ENCODE assay signal across 24 cellular contexts in genomic region chr14:94103554-94104165, GRCh38. TPM values are rescaled to one million over a fixed set of nuclear protein-coding genes. Genes with fewer than 3 reads are reported as not detected.
DNase-seq lines count a peak whose midpoint lies in the region; ATAC-seq and TF ChIP-seq lines count a peak whose summit lies in the region.
"Had no signal": no experiment of that assay in that cellular context is flagged by ENCODE, and none has a peak within 500 bp of the region (broad histone marks: within the 10 kb centered on the region; RNA-seq: fewer than 3 reads in every experiment).

No MANE protein-coding gene starts in this region.

- 84% methylated on average over 7 of the region's 7 CpGs for WGBS in hepatocyte (ENCODE audit: low lambda C conversion rate, missing lambda C conversion rate)
- WGBS in smooth muscle cell (ENCODE audit: low lambda C conversion rate) = 87% methylated on average over 7 of the region's 7 CpGs

- ATAC-seq in HG02885 (IDR thresholded peaks at IDR 0.05; ENCODE audit: poor library complexity, unreplicated experiment) (no peak), HG02610 (IDR thresholded peaks at IDR 0.05; ENCODE audit: unreplicated experiment) (no peak)
- ATAC-seq: A549, SK-N-SH treated with all-trans-retinoic acid at 6 μM for 48 hours had no signal

- peaks cover 6% of the 10 kb centered on the region for H3K4me1 ChIP-seq in hepatocyte (ENCODE audit: insufficient read depth)
- no peaks in the 10 kb centered on the region for H3K4me1 ChIP-seq in smooth muscle cell (ENCODE audit: low read depth)
- H3K4me1 ChIP-seq: A549, Peyer's patch had no signal

- no peaks in the 10 kb centered on the region for H3K9me3 ChIP-seq in hepatocyte (ENCODE audit: low read depth)
- no peaks in the 10 kb centered on the region for H3K9me3 ChIP-seq in smooth muscle cell (replicated peaks; ENCODE audit: low read depth)
- H3K9me3 ChIP-seq: A549, Peyer's patch had no signal

- H3K4me3 ChIP-seq in hepatocyte (no peak overlapping the region), smooth muscle cell (no peak overlapping the region)
- H3K4me3 ChIP-seq: A549, Peyer's patch had no signal

- H3K36me3 ChIP-seq in hepatocyte (replicated peaks; ENCODE audit: insufficient read depth, low read depth) (no peaks in the 10 kb centered on the region), smooth muscle cell (ENCODE audit: low read depth) (no peaks in the 10 kb centered on the region)
- H3K36me3 ChIP-seq: Peyer's patch had no signal

- no peak overlapping the region for H3K4me3 Mint-ChIP-seq in nephron
- H3K4me3 Mint-ChIP-seq: CD4-positive, alpha-beta T cell had no signal

- H4K20me1 ChIP-seq in hepatocyte (ENCODE audit: insufficient read depth, poor library complexity, severe bottlenecking) (no peaks in the 10 kb centered on the region), smooth muscle cell (ENCODE audit: low read depth) (peaks cover 5% of the 10 kb centered on the region)

- H3K27ac ChIP-seq in hepatocyte (peak overlapping the region; percentile 81), smooth muscle cell (ENCODE audit: low read depth) (no peak overlapping the region)
- H3K27ac ChIP-seq: A549 had no signal

- peak; percentile 83 for DNase-seq in astrocyte of the hippocampus (ENCODE audit: low read depth, low spot score)
- no peak for DNase-seq in hepatocyte (ENCODE audit: low spot score)
- no peak for DNase-seq in smooth muscle cell (lab: John Stamatoyannopoulos, UW; ENCODE audit: unreplicated experiment)
- DNase-seq in occipital lobe (lab: John Stamatoyannopoulos, UW) = no peak
- DNase-seq: CD4-positive, alpha-beta T cell; COR-L47; DMS79; GOT3; HCEC 1CT; Karpas-422; MV-4-11; NCI-H1105 treated with DMSO at 0.1 percent for 48 hours; NCI-H1694; NCI-H2081; NCI-H2171; NCI-H345; NCI-H524; NCI-H82 had no signal

- H3K27ac Mint-ChIP-seq in nephron = peak overlapping the region in 2 of 3 experiments; percentile 64 to 73
- H3K27ac Mint-ChIP-seq: CD4-positive, alpha-beta T cell had no signal

- TF ChIP-seq CTCF in hepatocyte (IDR thresholded peaks at IDR 0.05; ENCODE audit: poor library complexity) (no peak), nephron (IDR thresholded peaks at IDR 0.05; ENCODE audit: unreplicated experiment in 3 of 3) (no peak), smooth muscle cell (IDR thresholded peaks at IDR 0.05; ENCODE audit: borderline replicate concordance, insufficient read depth, poor library complexity, severe bottlenecking) (no peak)

- no peak overlapping the region for H3K9ac ChIP-seq in smooth muscle cell (ENCODE audit: low read depth)

- H3K36me3 Mint-ChIP-seq in nephron (ENCODE audit: low read depth) = peaks cover 25% of the 10 kb centered on the region

- H2AFZ ChIP-seq in hepatocyte (no peak overlapping the region), smooth muscle cell (ENCODE audit: low read depth) (no peak overlapping the region)

- no peaks in the 10 kb centered on the region for H3K9me2 ChIP-seq in hepatocyte (replicated peaks; ENCODE audit: insufficient read depth)

- H3K4me1 Mint-ChIP-seq in nephron = peaks cover 9% of the 10 kb centered on the region

- no peaks in the 10 kb centered on the region for H3F3A ChIP-seq in smooth muscle cell (ENCODE audit: low read depth)

- H3K27me3 Mint-ChIP-seq in nephron (ENCODE audit: low read depth) = peaks cover 5% of the 10 kb centered on the region
- H3K27me3 Mint-ChIP-seq: CD4-positive, alpha-beta T cell had no signal

- no peaks in the 10 kb centered on the region for H3K9me3 Mint-ChIP-seq in nephron
- H3K9me3 Mint-ChIP-seq: CD4-positive, alpha-beta T cell had no signal

- H3K4me2 ChIP-seq in hepatocyte (no peak overlapping the region), smooth muscle cell (no peak overlapping the region)
- H3K4me2 ChIP-seq: A549 had no signal

- H3K79me2 ChIP-seq in hepatocyte (no peaks in the 10 kb centered on the region), smooth muscle cell (ENCODE audit: low read depth) (no peaks in the 10 kb centered on the region)

- H3K27me3 ChIP-seq in hepatocyte (no peaks in the 10 kb centered on the region), smooth muscle cell (ENCODE audit: low read depth) (no peaks in the 10 kb centered on the region)
- H3K27me3 ChIP-seq: Peyer's patch had no signal

RNA-seq across cellular contexts. Expression of gene IFI27, which starts 6.9 kb away (rescaled TPM):
- 1.1 and 1.8 TPM in 2 replicates for total RNA-seq in hepatocyte
- 6.7 and 7.3 TPM in 2 replicates for polyA plus RNA-seq in hepatocyte
- total RNA-seq in smooth muscle cell = 0.13 and 0.40 TPM in 2 replicates
- 3.1 TPM in 2 replicates for polyA plus RNA-seq in smooth muscle cell
- 12.2 TPM for total RNA-seq in occipital lobe

RNA-seq across cellular contexts. Expression of gene IFI27L1, which starts 22.6 kb away (rescaled TPM):
- 16.7 and 18.9 TPM in 2 replicates for total RNA-seq in hepatocyte
- polyA plus RNA-seq in hepatocyte = 29.4 and 32.1 TPM in 2 replicates
- total RNA-seq in smooth muscle cell = 2.9 and 14.7 TPM in 2 replicates
- polyA plus RNA-seq in smooth muscle cell = 38.0 and 38.2 TPM in 2 replicates
- 5.0 TPM for total RNA-seq in occipital lobe

RNA-seq across cellular contexts. Expression of gene DDX24, which starts 22.7 kb away (rescaled TPM):
- total RNA-seq in hepatocyte (127 and 134 TPM in 2 replicates), smooth muscle cell (117 and 151 TPM in 2 replicates), occipital lobe (110 TPM)
- polyA plus RNA-seq in hepatocyte (125 and 145 TPM in 2 replicates), smooth muscle cell (118 and 127 TPM in 2 replicates)

RNA-seq across cellular contexts. Expression of gene IFI27L2, which starts 25.7 kb away (rescaled TPM):
- total RNA-seq in hepatocyte = 47.4 and 95.1 TPM in 2 replicates
- 90.5 and 91.5 TPM in 2 replicates for polyA plus RNA-seq in hepatocyte
- 73.8 and 96.0 TPM in 2 replicates for total RNA-seq in smooth muscle cell
- polyA plus RNA-seq in smooth muscle cell = 135 and 162 TPM in 2 replicates
- 8.9 TPM for total RNA-seq in occipital lobe
